ENCODE assay signal across 15 cellular contexts in the genomic region with DNA sequence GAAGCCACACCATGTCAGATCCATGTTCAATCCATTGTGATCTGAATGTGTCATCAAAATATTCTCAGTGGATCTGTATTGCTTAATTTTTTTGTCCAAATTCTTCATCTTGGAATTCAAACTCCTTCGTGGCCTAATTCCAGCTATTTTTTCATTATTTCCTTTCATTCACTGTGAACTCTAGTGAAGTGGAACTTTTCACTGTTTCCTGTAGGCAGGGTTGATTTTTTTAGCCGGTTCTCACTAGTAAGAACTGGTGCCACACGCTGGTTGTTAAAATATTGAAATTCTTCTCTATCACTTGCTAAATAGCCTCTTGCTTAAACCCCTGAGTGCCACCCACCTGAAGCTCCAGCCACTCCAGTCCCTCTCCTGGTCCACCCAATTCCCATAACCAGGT. TPM values are rescaled to one million over a fixed set of nuclear protein-coding genes. Genes with fewer than 3 reads are reported as not detected.
"Had no signal": no experiment of that assay in that cellular context is flagged by ENCODE, and none has a peak within 500 bp of the region (broad histone marks: within the 10 kb centered on the region; RNA-seq: fewer than 3 reads in every experiment).

No MANE protein-coding gene starts in this region.

- H3K27ac Mint-ChIP-seq: activated T-helper 17 cell treated with anti-CD3 and anti-CD28 coated beads, Interleukin-2, amount 50 U/mL, for 72 hours; endodermal cell had no signal

- DNase-seq: activated naive CD4-positive, alpha-beta T cell treated with Interleukin-2 at 50 U/mL for 16 hours; aorta; islet precursor cell; mucosa of descending colon; naive thymus-derived CD4-positive, alpha-beta T cell; pancreas; stimulated activated CD4-positive, alpha-beta T cell treated with anti-CD3 and anti-CD28 coated beads, Interleukin-2, amount 100 ng/mL, for 24 hours had no signal

- H3K27me3 Mint-ChIP-seq: activated T-helper 17 cell treated with anti-CD3 and anti-CD28 coated beads, Interleukin-2, amount 50 U/mL, for 72 hours; naive thymus-derived CD4-positive, alpha-beta T cell had no signal

- ATAC-seq: activated CD4-positive, CD25-positive, alpha-beta regulatory T cell treated with anti-CD3 and anti-CD28 coated beads, Interleukin-2, amount 50 U/mL, for 24 hours; activated T-helper 17 cell treated with anti-CD3 and anti-CD28 coated beads, Interleukin-2, amount 50 U/mL, for 72 hours; mucosa of descending colon; naive thymus-derived CD4-positive, alpha-beta T cell; pancreas had no signal

- H3K9me3 Mint-ChIP-seq: activated T-helper 17 cell treated with anti-CD3 and anti-CD28 coated beads, Interleukin-2, amount 50 U/mL, for 72 hours; endodermal cell; naive thymus-derived CD4-positive, alpha-beta T cell had no signal

- H3K36me3 ChIP-seq: pancreas, tibial nerve, vagina had no signal

- H3K4me3 Mint-ChIP-seq: activated T-helper 17 cell treated with anti-CD3 and anti-CD28 coated beads, Interleukin-2, amount 50 U/mL, for 72 hours; endodermal cell; naive thymus-derived CD4-positive, alpha-beta T cell had no signal

- H3K27ac ChIP-seq: pancreas, tibial nerve, vagina had no signal

- H3K27me3 ChIP-seq: pancreas, tibial nerve, vagina had no signal

- H3K9me3 ChIP-seq: mucosa of descending colon, pancreas, tibial nerve, vagina had no signal

- H3K4me3 ChIP-seq: mucosa of descending colon, pancreas, tibial nerve, vagina had no signal

RNA-seq across cellular contexts. Expression of a gene that starts 44.5 kb away (rescaled TPM):
- total RNA-seq: activated T-helper 17 cell treated with anti-CD3 and anti-CD28 coated beads, Interleukin-2, amount 50 U/mL, for 72 hours; aorta; cerebellum; dermis microvascular lymphatic vessel endothelial cell; endodermal cell; epithelial cell of proximal tubule; mucosa of descending colon; naive thymus-derived CD4-positive, alpha-beta T cell; pancreas; tibial nerve; vagina had no signal
- polyA plus RNA-seq: aorta; naive thymus-derived CD4-positive, alpha-beta T cell; pancreas had no signal
